In the genomic region with DNA sequence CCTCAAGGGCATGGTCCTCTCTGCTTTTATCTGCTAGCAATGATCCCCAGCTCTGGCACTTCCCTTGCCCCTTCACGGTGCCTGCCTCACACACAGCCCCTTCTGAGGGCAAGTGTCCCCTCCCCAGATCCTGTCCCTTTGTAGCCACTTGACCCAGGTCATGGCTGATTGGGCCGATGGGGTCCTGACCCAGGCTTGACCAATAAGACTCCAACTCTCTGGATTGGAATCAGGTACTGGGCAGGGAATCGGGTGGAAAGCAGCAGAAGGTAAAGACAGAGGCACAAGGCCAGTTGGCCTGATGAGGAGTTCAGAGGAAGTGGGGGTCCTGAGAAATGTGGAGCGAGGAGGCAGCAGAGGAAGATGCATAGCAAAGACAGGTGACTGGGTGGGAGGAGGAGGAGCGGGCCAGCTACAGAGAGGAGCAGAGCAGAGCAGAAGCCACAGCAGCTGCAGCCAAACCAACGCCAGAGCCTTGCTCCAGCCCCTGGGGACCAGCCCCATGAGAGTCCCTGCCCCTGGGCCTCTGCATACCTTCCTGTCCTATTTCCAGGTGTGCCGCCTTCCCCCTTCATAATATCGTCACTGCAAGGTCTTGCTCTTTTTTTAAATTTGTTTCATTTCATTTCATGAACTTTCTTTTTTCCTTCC, we compare ENCODE assay signal across 21 cellular contexts. TPM values are rescaled to one million over a fixed set of nuclear protein-coding genes. Genes with fewer than 3 reads are reported as not detected.
"Had no signal": no experiment of that assay in that cellular context is flagged by ENCODE, and none has a peak within 500 bp of the region (broad histone marks: within the 10 kb centered on the region; RNA-seq: fewer than 3 reads in every experiment).

No MANE protein-coding gene starts in this region.

- H3K36me3 Mint-ChIP-seq: activated naive CD4-positive, alpha-beta T cell treated with anti-CD3 and anti-CD28 coated beads, Interleukin-2, amount 50 U/mL, for 24 hours; T-cell; WTC11 had no signal

- H3K36me3 ChIP-seq: cardiac muscle cell, right atrium auricular region had no signal

- H3K9me3 Mint-ChIP-seq: activated CD4-positive, alpha-beta memory T cell treated with anti-CD3 and anti-CD28 coated beads, Interleukin-2, amount 10 ng/mL, durations not matched to agents 7 days and 5 days; activated naive CD4-positive, alpha-beta T cell treated with anti-CD3 and anti-CD28 coated beads, Interleukin-2, amount 50 U/mL, for 24 hours; nephron; stimulated activated naive CD8-positive, alpha-beta T cell treated with anti-CD3 and anti-CD28 coated beads, Interleukin-15, amount 100 ng/mL, for 72 hours; T-cell; WTC11 had no signal

- H3K27ac ChIP-seq: cardiac muscle cell, epithelial cell of prostate, right atrium auricular region had no signal

- H3K4me3 Mint-ChIP-seq: activated CD4-positive, alpha-beta memory T cell treated with anti-CD3 and anti-CD28 coated beads, Interleukin-2, amount 10 ng/mL, durations not matched to agents 7 days and 5 days; activated naive CD4-positive, alpha-beta T cell treated with anti-CD3 and anti-CD28 coated beads, Interleukin-2, amount 50 U/mL, for 24 hours; nephron; stimulated activated naive CD8-positive, alpha-beta T cell treated with anti-CD3 and anti-CD28 coated beads, Interleukin-15, amount 100 ng/mL, for 72 hours; T-cell; WTC11 had no signal

- H3K27me3 ChIP-seq: cardiac muscle cell, right atrium auricular region had no signal

- H3K9me3 ChIP-seq: right atrium auricular region had no signal

- H3K27ac Mint-ChIP-seq: activated CD4-positive, alpha-beta memory T cell treated with anti-CD3 and anti-CD28 coated beads, Interleukin-2, amount 10 ng/mL, durations not matched to agents 7 days and 5 days; activated naive CD4-positive, alpha-beta T cell treated with anti-CD3 and anti-CD28 coated beads, Interleukin-2, amount 50 U/mL, for 24 hours; nephron; stimulated activated naive CD8-positive, alpha-beta T cell treated with anti-CD3 and anti-CD28 coated beads, Interleukin-15, amount 100 ng/mL, for 72 hours; T-cell; WTC11 had no signal

- DNase-seq: activated CD4-positive, alpha-beta memory T cell treated with anti-CD3 and anti-CD28 coated beads, Interleukin-2, amount 10 ng/mL, durations not matched to agents 7 days and 5 days; activated CD4-positive, alpha-beta T cell treated with anti-CD3 and anti-CD28 coated beads for 48 hours; activated gamma-delta T cell; foreskin fibroblast; glutamatergic neuron; midbrain; nucleus accumbens; stimulated activated CD4-positive, alpha-beta T cell treated with anti-CD3 and anti-CD28 coated beads, Interleukin-12 subunit alpha, Interleukin-12 subunit beta, amount 100 ng/mL, for 4 hours; stimulated activated CD4-positive, alpha-beta T cell treated with anti-CD3 and anti-CD28 coated beads, Interleukin-1b, Interleukin-23, amount 100 ng/mL, for 48 hours; stimulated activated naive CD8-positive, alpha-beta T cell treated with anti-CD3 and anti-CD28 coated beads, Interleukin-15, amount 100 ng/mL, for 72 hours; trophoblast cell had no signal

- H3K4me1 Mint-ChIP-seq: activated CD4-positive, alpha-beta memory T cell treated with anti-CD3 and anti-CD28 coated beads, Interleukin-2, amount 10 ng/mL, durations not matched to agents 7 days and 5 days; activated naive CD4-positive, alpha-beta T cell treated with anti-CD3 and anti-CD28 coated beads, Interleukin-2, amount 50 U/mL, for 24 hours; nephron had no signal

- H3K4me3 ChIP-seq: cardiac muscle cell, lung, right atrium auricular region had no signal

- H3K4me1 ChIP-seq: right atrium auricular region had no signal

RNA-seq across cellular contexts. Expression of gene CAPN13, which starts 39.1 kb away (rescaled TPM):
- total RNA-seq: activated CD4-positive, alpha-beta memory T cell treated with anti-CD3 and anti-CD28 coated beads, Interleukin-2, amount 10 ng/mL, durations not matched to agents 7 days and 5 days; cardiac muscle cell; chondrocyte; dermis microvascular lymphatic vessel endothelial cell; right atrium auricular region had no signal
- polyA plus RNA-seq: cardiac muscle cell had no signal
